In the genomic region with DNA sequence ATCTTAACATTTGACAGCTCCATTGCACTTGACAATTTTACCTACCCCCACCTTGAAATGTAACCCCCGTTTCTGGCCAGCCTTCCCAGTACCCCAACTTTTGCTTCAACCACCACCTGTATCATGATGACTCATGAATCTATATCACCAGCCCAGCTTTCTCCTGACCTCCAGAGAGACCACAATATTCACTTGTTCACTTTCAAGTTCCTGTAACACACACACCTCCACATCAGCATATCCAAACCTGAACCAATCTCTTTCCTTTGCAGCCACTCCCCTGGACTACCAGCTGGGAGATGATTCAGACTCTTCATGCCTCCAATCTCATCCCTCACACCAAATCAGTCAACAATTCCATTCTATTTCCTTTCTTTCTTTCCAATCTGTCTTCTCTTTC, we compare ENCODE assay signal across 1 cellular context.
TF ChIP-seq lines count a peak whose summit lies in the region.

No MANE protein-coding gene starts in this region.

TF ChIP-seq in GM12878, 131 proteins besides CTCF, POLR2A, EP300 and RAD21:
- TF ChIP-seq KLF5 (IDR thresholded peaks at IDR 0.05; ENCODE audit: partially characterized antibody) = no peak
- no peak for TF ChIP-seq CEBPB (IDR thresholded peaks at IDR 0.05; ENCODE audit: borderline replicate concordance in 1 of 2, low read depth in 2 of 2, low read length in 2 of 2)
- no peak for TF ChIP-seq JUND (IDR thresholded peaks at IDR 0.05; ENCODE audit: low read depth, low read length)
- peak; percentile 62 for TF ChIP-seq RUNX3 (IDR thresholded peaks at IDR 0.05; ENCODE audit: low read length)
- TF ChIP-seq SREBF1 (IDR thresholded peaks at IDR 0.05; ENCODE audit: low read length) = no peak
- no peak for TF ChIP-seq POLR2AphosphoS2 (IDR thresholded peaks at IDR 0.05; ENCODE audit: low read depth, low read length)
- no peak for TF ChIP-seq SRF (IDR thresholded peaks at IDR 0.05; ENCODE audit: low read depth in 2 of 2, low read length in 2 of 2)
- TF ChIP-seq IKZF2 (IDR thresholded peaks at IDR 0.05) = 0 out of 4 replicates have a peak, but pooled peaks of 1 of the 2 experiments have one; percentile 22
- no peak for TF ChIP-seq FOS (IDR thresholded peaks at IDR 0.05; ENCODE audit: borderline replicate concordance, extremely low read depth, insufficient read length)
- no peak for TF ChIP-seq SUZ12 (IDR thresholded peaks at IDR 0.05; ENCODE audit: unreplicated experiment)
- TF ChIP-seq FOXM1 (IDR thresholded peaks at IDR 0.05; ENCODE audit: low read depth, low read length) = no peak
- no peak for TF ChIP-seq MYB (IDR thresholded peaks at IDR 0.05; ENCODE audit: borderline replicate concordance, low read depth, low read length)
- TF ChIP-seq, protein P1, sequence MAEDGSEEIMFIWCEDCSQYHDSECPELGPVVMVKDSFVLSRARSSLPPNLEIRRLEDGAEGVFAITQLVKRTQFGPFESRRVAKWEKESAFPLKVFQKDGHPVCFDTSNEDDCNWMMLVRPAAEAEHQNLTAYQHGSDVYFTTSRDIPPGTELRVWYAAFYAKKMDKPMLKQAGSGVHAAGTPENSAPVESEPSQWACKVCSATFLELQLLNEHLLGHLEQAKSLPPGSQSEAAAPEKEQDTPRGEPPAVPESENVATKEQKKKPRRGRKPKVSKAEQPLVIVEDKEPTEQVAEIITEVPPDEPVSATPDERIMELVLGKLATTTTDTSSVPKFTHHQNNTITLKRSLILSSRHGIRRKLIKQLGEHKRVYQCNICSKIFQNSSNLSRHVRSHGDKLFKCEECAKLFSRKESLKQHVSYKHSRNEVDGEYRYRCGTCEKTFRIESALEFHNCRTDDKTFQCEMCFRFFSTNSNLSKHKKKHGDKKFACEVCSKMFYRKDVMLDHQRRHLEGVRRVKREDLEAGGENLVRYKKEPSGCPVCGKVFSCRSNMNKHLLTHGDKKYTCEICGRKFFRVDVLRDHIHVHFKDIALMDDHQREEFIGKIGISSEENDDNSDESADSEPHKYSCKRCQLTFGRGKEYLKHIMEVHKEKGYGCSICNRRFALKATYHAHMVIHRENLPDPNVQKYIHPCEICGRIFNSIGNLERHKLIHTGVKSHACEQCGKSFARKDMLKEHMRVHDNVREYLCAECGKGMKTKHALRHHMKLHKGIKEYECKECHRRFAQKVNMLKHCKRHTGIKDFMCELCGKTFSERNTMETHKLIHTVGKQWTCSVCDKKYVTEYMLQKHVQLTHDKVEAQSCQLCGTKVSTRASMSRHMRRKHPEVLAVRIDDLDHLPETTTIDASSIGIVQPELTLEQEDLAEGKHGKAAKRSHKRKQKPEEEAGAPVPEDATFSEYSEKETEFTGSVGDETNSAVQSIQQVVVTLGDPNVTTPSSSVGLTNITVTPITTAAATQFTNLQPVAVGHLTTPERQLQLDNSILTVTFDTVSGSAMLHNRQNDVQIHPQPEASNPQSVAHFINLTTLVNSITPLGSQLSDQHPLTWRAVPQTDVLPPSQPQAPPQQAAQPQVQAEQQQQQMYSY (CRISPR knock-in tag; IDR thresholded peaks at IDR 0.05) = no peak
- no peak for TF ChIP-seq MYC (IDR thresholded peaks at IDR 0.05; ENCODE audit: insufficient read depth, insufficient read length, insufficient replicate concordance, low read length, severe bottlenecking)
- no peak for TF ChIP-seq TCF7 (IDR thresholded peaks at IDR 0.05; ENCODE audit: borderline replicate concordance)
- TF ChIP-seq POU2F2 (IDR thresholded peaks at IDR 0.05; ENCODE audit: borderline replicate concordance, low read depth, low read length) = peak; percentile 24; the same call in 1 of the 3 replicates
- TF ChIP-seq NBN (IDR thresholded peaks at IDR 0.05) = no peak
- TF ChIP-seq IRF4 (IDR thresholded peaks at IDR 0.05; ENCODE audit: low read depth, low read length) = 0 out of 2 replicates have a peak, but pooled peaks have one; percentile 33
- TF ChIP-seq CHD1 (IDR thresholded peaks at IDR 0.05; ENCODE audit: low read depth, low read length) = no peak
- TF ChIP-seq USF1 (IDR thresholded peaks at IDR 0.05; ENCODE audit: borderline replicate concordance, extremely low read length, insufficient read depth, low read depth, low read length) = no peak
